In genomic region chr10:47090903-47091302, GRCh38 we compare ENCODE assay signal across 15 cellular contexts.
"Had no signal": no experiment of that assay in that cellular context is flagged by ENCODE, and none has a peak within 500 bp of the region (broad histone marks: within the 10 kb centered on the region; RNA-seq: fewer than 3 reads in every experiment).

No MANE protein-coding gene starts in this region.

- H3K9me3 Mint-ChIP-seq: naive thymus-derived CD8-positive, alpha-beta T cell; T-helper 1 cell treated with Interleukin-12 subunit alpha and Interleukin-12 subunit beta and Interleukin-4 antibody, amounts not matched to agents 30 μg/mL and 1 μg/mL, for 36 hours had no signal

- H3K36me3 Mint-ChIP-seq: activated naive CD8-positive, alpha-beta T cell; naive thymus-derived CD8-positive, alpha-beta T cell; type B pancreatic cell had no signal

- DNase-seq: activated B cell treated with CpG ODN at 0.5 μM for 24 hours; activated CD4-positive, alpha-beta T cell treated with anti-CD3 and anti-CD28 coated beads, Interleukin-2, amount 50 U/mL, for 1 hour; activated gamma-delta T cell; activated T-cell treated with anti-CD3 and anti-CD28 coated beads, Interleukin-2, amount 50 U/mL, for 48 hours; heart left ventricle; left colon; mucosa of descending colon; naive thymus-derived CD8-positive, alpha-beta T cell; occipital lobe; psoas muscle; sigmoid colon; stimulated activated naive CD8-positive, alpha-beta T cell treated with anti-CD3 and anti-CD28 coated beads, Interleukin-15, Interleukin-2, amounts not matched to agents 100 U/mL and 50 U/mL, for 24 hours had no signal

- H3K27ac Mint-ChIP-seq: activated B cell treated with CpG ODN at 0.5 μM for 24 hours; activated naive CD8-positive, alpha-beta T cell; T-helper 1 cell treated with Interleukin-12 subunit alpha and Interleukin-12 subunit beta and Interleukin-4 antibody, amounts not matched to agents 30 μg/mL and 1 μg/mL, for 36 hours; type B pancreatic cell had no signal

- ATAC-seq: heart left ventricle; left colon; mucosa of descending colon; naive thymus-derived CD8-positive, alpha-beta T cell; psoas muscle; stimulated activated naive CD8-positive, alpha-beta T cell treated with anti-CD3 and anti-CD28 coated beads, Interleukin-15, Interleukin-2, amounts not matched to agents 100 U/mL and 50 U/mL, for 24 hours had no signal

- H3K4me3 Mint-ChIP-seq: activated B cell treated with CpG ODN at 0.5 μM for 24 hours; activated naive CD8-positive, alpha-beta T cell; naive thymus-derived CD8-positive, alpha-beta T cell; T-helper 1 cell treated with Interleukin-12 subunit alpha and Interleukin-12 subunit beta and Interleukin-4 antibody, amounts not matched to agents 30 μg/mL and 1 μg/mL, for 36 hours; type B pancreatic cell had no signal

- H3K27me3 Mint-ChIP-seq: activated naive CD8-positive, alpha-beta T cell had no signal

- H3K4me1 Mint-ChIP-seq: activated B cell treated with CpG ODN at 0.5 μM for 24 hours had no signal
